In genomic region chr2:121881950-121882349, GRCh38 we compare ENCODE assay signal across 22 cellular contexts.
"Had no signal": no experiment of that assay in that cellular context is flagged by ENCODE, and none has a peak within 500 bp of the region (broad histone marks: within the 10 kb centered on the region; RNA-seq: fewer than 3 reads in every experiment).

No MANE protein-coding gene starts in this region.

- DNase-seq: natural killer cell; occipital lobe; ovary; posterior cingulate gyrus; psoas muscle; right cardiac atrium; right lobe of liver; sigmoid colon; small intestine; stimulated activated CD4-positive, alpha-beta T cell treated with anti-CD3 and anti-CD28 coated beads, Interleukin-15, amount 100 ng/mL, for 24 hours; stimulated activated CD4-positive, alpha-beta T cell treated with anti-CD3 and anti-CD28 coated beads, Interleukin-2, amount 100 ng/mL, for 24 hours; stimulated activated CD4-positive, alpha-beta T cell treated with anti-CD3 and anti-CD28 coated beads, Interleukin-2, amount 100 ng/mL, for 48 hours; stimulated activated CD4-positive, alpha-beta T cell treated with anti-CD3 and anti-CD28 coated beads, Interleukin-4, amount 100 ng/mL, for 24 hours; stimulated activated naive B cell treated with anti-CD40 and anti-IgM and Interleukin-4, amounts not matched to agents 10 μg/mL and 1 μg/mL and 100 μg/mL, for 72 hours; stimulated activated naive CD8-positive, alpha-beta T cell treated with anti-CD3 and anti-CD28 coated beads, Interleukin-15, amount 100 ng/mL, for 72 hours; stimulated activated naive CD8-positive, alpha-beta T cell treated with anti-CD3 and anti-CD28 coated beads, Interleukin-15, Interleukin-2, amounts not matched to agents 100 U/mL and 50 U/mL, for 24 hours; substantia nigra; testis; tibial artery; transverse colon; upper lobe of left lung had no signal

- ATAC-seq: natural killer cell; psoas muscle; right cardiac atrium; right lobe of liver; stimulated activated effector memory CD8-positive, alpha-beta T cell treated with anti-CD3 and anti-CD28 coated beads, Interleukin-12 subunit alpha, Interleukin-12 subunit beta, amount 100 ng/mL, for 72 hours; stimulated activated naive B cell treated with anti-CD40 and anti-IgM and Interleukin-4, amounts not matched to agents 10 μg/mL and 1 μg/mL and 100 μg/mL, for 72 hours; stimulated activated naive CD8-positive, alpha-beta T cell treated with anti-CD3 and anti-CD28 coated beads, Interleukin-15, amount 100 ng/mL, for 72 hours; stimulated activated naive CD8-positive, alpha-beta T cell treated with anti-CD3 and anti-CD28 coated beads, Interleukin-15, Interleukin-2, amounts not matched to agents 100 U/mL and 50 U/mL, for 24 hours had no signal
